8 cellular contexts compared by ENCODE assay signal in the genomic region with DNA sequence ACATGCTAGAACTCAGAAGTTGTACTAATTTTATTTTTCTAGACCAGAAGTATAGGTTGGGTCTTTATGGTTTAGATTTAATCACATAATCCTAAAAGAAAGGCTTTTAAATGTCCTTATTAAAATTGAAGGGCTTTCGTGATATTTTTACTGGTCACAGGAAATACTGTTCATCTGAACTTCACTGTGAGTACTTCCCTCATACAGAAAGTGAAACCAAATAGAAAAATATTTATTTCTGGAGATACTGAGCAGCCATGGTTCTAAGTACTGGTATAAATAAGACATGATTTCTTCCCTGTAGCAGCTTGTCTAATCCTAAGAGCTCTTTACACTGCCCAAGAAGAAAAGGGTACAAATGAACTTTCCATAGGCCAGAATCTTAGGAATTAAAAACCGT. TPM values are rescaled to one million over a fixed set of nuclear protein-coding genes. Genes with fewer than 3 reads are reported as not detected.
DNase-seq lines count a peak whose midpoint lies in the region; ATAC-seq and TF ChIP-seq lines count a peak whose summit lies in the region.

No MANE protein-coding gene starts in this region.

- H3K27ac ChIP-seq in breast epithelium: peak overlapping the region; percentile 21 to 65

- H3K9me3 ChIP-seq in breast epithelium (no peaks in the 10 kb centered on the region), mucosa of descending colon (no peaks in the 10 kb centered on the region)

- H3K4me3 ChIP-seq in AG09309 (ENCODE audit: control insufficient read depth, low read depth, low read length): peak overlapping the region; percentile 10
- peak overlapping the region; percentile 61 to 87 (median 66) for H3K4me3 ChIP-seq in breast epithelium
- H3K4me3 ChIP-seq in mucosa of descending colon: no peak overlapping the region

- TF ChIP-seq CTCF in AG09309 (IDR thresholded peaks at IDR 0.05; ENCODE audit: control insufficient read depth, insufficient read depth, low read depth, low read length, missing control alignments): no peak
- TF ChIP-seq CTCF in breast epithelium (IDR thresholded peaks at IDR 0.05): no peak
- no peak for TF ChIP-seq CTCF in mucosa of descending colon (IDR thresholded peaks at IDR 0.05)

- no peak for TF ChIP-seq POLR2A in breast epithelium (IDR thresholded peaks at IDR 0.05)

- no peaks in the 10 kb centered on the region for H3K27me3 ChIP-seq in breast epithelium

- H3K4me1 ChIP-seq in breast epithelium (peaks cover 0 to 11% of the 10 kb centered on the region in 2 donors), mucosa of descending colon (ENCODE audit: low read depth) (peaks cover 21% of the 10 kb centered on the region)

- ATAC-seq in GM19328 (IDR thresholded peaks at IDR 0.05; ENCODE audit: unreplicated experiment) (peak; percentile 40), mucosa of descending colon (peak; percentile 46), HG03439 (IDR thresholded peaks at IDR 0.05; ENCODE audit: unreplicated experiment) (no peak)

- DNase-seq in AG09309 (ENCODE audit: low read depth) (no peak), MV-4-11 (lab: John Stamatoyannopoulos, UW) (peak; percentile 40), breast epithelium (ENCODE audit: low spot score in 2 of 2) (no peak), mucosa of descending colon (no peak), SW 1271 (lab: John Stamatoyannopoulos, UW) (no peak)
- no peak for DNase-seq in stimulated activated naive CD4-positive, alpha-beta T cell treated with Interleukin-2 at 50 U/mL for 16 hours (lab: John Stamatoyannopoulos, UW)

- intact Hi-C loops in breast epithelium (cut with DNase I; ENCODE audit: low total_unique reads) (no loop called here), mucosa of descending colon (cut with DNase I, micrococcal nuclease) (loop anchor here in 1 of 2 donors (5.0 kb wide), 1 partner anchor 126 kb away; no protein-coding TSS in a partner anchor)

- H3K36me3 ChIP-seq in breast epithelium (no peaks in the 10 kb centered on the region), mucosa of descending colon (ENCODE audit: low read depth) (no peaks in the 10 kb centered on the region)

RNA-seq across cellular contexts. Expression of a gene that starts 2.0 kb away (rescaled TPM):
- total RNA-seq in breast epithelium: 10 to 100 TPM; 52.0 to 84.9 (median 72.8) TPM
- total RNA-seq in mucosa of descending colon: 10 to 100 TPM; 33.2 to 47.6 (median 35.2) TPM
